ENCODE assay signal across 1 cellular context in the genomic region with DNA sequence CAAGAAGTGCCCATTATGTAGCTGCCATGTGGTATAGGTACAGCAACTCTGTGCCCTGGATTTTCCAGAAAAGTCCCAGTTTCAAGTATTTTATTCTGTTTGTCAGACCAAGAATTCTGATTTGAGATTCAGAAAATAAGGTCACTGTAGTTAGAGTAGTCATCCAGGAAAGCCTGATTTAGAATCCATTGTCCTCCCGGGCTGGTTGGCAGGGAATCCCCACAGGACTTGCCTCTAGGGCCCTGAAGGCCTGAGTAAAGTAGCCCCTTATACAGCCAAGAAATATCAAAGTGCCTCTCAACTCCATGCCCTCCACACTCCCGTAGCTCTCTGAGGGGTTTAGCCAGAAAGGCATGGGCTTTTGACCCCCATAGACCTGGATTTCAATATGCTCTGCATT.
TF ChIP-seq lines count a peak whose summit lies in the region.

No MANE protein-coding gene starts in this region.

TF ChIP-seq in endothelial cell of umbilical vein, 7 proteins besides CTCF, POLR2A, EP300 and RAD21:
- no peak for TF ChIP-seq FOS (IDR thresholded peaks at IDR 0.05; ENCODE audit: borderline replicate concordance, insufficient read depth, low read length)
- TF ChIP-seq JUN (IDR thresholded peaks at IDR 0.05; ENCODE audit: borderline replicate concordance, insufficient read depth, insufficient read length, low read depth) = no peak
- TF ChIP-seq GATA2 (IDR thresholded peaks at IDR 0.05; ENCODE audit: insufficient read depth, insufficient read length, low read depth, low read length) = no peak
- no peak for TF ChIP-seq EZH2 (IDR thresholded peaks at IDR 0.05; ENCODE audit: borderline replicate concordance, low read depth, low read length, severe bottlenecking)
- TF ChIP-seq POLR2AphosphoS5 (IDR thresholded peaks at IDR 0.05; ENCODE audit: insufficient read depth, low read depth, low read length) = no peak
